ENCODE assay signal across 9 cellular contexts in genomic region chr20:23200914-23201313, GRCh38.
A peak's percentile ranks its signal among the peaks of the same experiment; 100 is the strongest.
DNase-seq lines count a peak whose midpoint lies in the region; ATAC-seq, FAIRE-seq and TF ChIP-seq lines count a peak whose summit lies in the region.
"Had no signal": no experiment of that assay in that cellular context is flagged by ENCODE, and none has a peak within 500 bp of the region (broad histone marks: within the 10 kb centered on the region; RNA-seq: fewer than 3 reads in every experiment).

No MANE protein-coding gene starts in this region.

- no peaks in the 10 kb centered on the region for H3K36me3 Mint-ChIP-seq in GM23338 (ENCODE audit: low read depth)

- ATAC-seq in A549 (peak; percentile 84 to 93; a peak in 5 of 6 replicates), GM23338 (peak; percentile 91), GM21526 (IDR thresholded peaks at IDR 0.05; ENCODE audit: low FRiP score, unreplicated experiment) (no peak)

- no peak for FAIRE-seq in A549 (lab: Jason Lieb, UNC)
- FAIRE-seq: GM18507 had no signal

- peak; percentile 54 for TF ChIP-seq CTCF in A549 (IDR thresholded peaks at IDR 0.05)
- peak; percentile 64 to 86 for TF ChIP-seq CTCF in GM23338 (conservative IDR thresholded peaks at IDR 0.05; ENCODE audit: low read depth in 2 of 2)
- TF ChIP-seq CTCF in RWPE1 (conservative IDR thresholded peaks at IDR 0.05; ENCODE audit: low read depth) = peak; percentile 61
- TF ChIP-seq CTCF in left ventricle myocardium inferior (IDR thresholded peaks at IDR 0.05; ENCODE audit: borderline replicate concordance) = peak; percentile 56

- no peaks in the 10 kb centered on the region for H3K36me3 ChIP-seq in GM23338 (ENCODE audit: insufficient read depth)
- no peaks in the 10 kb centered on the region for H3K36me3 ChIP-seq in left ventricle myocardium inferior

- no peaks in the 10 kb centered on the region for H3K9me2 ChIP-seq in GM23338 (ENCODE audit: insufficient read depth)

- H3K9me3 ChIP-seq in A549 = 0 out of 3 replicates have a peak, but pooled peaks cover 5% of the 10 kb centered on the region
- peaks cover 6% of the 10 kb centered on the region for H3K9me3 ChIP-seq in left ventricle myocardium inferior (replicated peaks)

- TF ChIP-seq EP300 in A549 (IDR thresholded peaks at IDR 0.05) = no peak

- H3K27ac Mint-ChIP-seq in GM23338 = no peak overlapping the region

- H3K79me2 ChIP-seq in GM23338 (replicated peaks; ENCODE audit: insufficient read depth) = no peaks in the 10 kb centered on the region

- H3F3A ChIP-seq in GM23338 (replicated peaks; ENCODE audit: low read depth) = peaks cover 6% of the 10 kb centered on the region; the same call in 1 of the 2 replicates

- 26% methylated on average over 6 of the region's 6 CpGs for WGBS in A549 (ENCODE audit: missing lambda C conversion rate)

- H3K9me3 Mint-ChIP-seq in GM23338 = peaks cover 10% of the 10 kb centered on the region; the same call in 2 of the 3 replicates

- H3K4me1 Mint-ChIP-seq in GM23338 = peaks cover 22% of the 10 kb centered on the region

- peak; percentile 43 to 66 for DNase-seq in A549 (ENCODE audit: low read depth in 1 of 2, low spot score in 1 of 2)
- DNase-seq in GM23338 (ENCODE audit: low spot score) = peak; percentile 85
- DNase-seq in RWPE1 (ENCODE audit: low spot score) = peak; percentile 81
- no peak for DNase-seq in left ventricle myocardium inferior
- no peak for DNase-seq in stimulated activated naive CD4-positive, alpha-beta T cell treated with Interleukin-2 at 50 U/mL for 16 hours (lab: John Stamatoyannopoulos, UW)
- no peak for DNase-seq in NCI-H128 (lab: John Stamatoyannopoulos, UW; ENCODE audit: unreplicated experiment)
- DNase-seq in occipital lobe (lab: John Stamatoyannopoulos, UW) = no peak

- H3K4me1 ChIP-seq in A549 = no peaks in the 10 kb centered on the region
- H3K4me1 ChIP-seq in GM23338 (ENCODE audit: insufficient read depth) = peaks cover 21% of the 10 kb centered on the region
- peaks cover 43% of the 10 kb centered on the region for H3K4me1 ChIP-seq in left ventricle myocardium inferior

- no peaks in the 10 kb centered on the region for H4K20me1 ChIP-seq in GM23338 (replicated peaks; ENCODE audit: insufficient read depth)

- H3K4me3 ChIP-seq in A549 (no peak overlapping the region), GM23338 (no peak overlapping the region), left ventricle myocardium inferior (no peak overlapping the region)

- intact Hi-C loops in left ventricle myocardium inferior (cut with micrococcal nuclease) = no loop called here

- H3K27me3 Mint-ChIP-seq in GM23338 (ENCODE audit: insufficient read depth, low read depth, poor library complexity) = peaks cover 14% of the 10 kb centered on the region

- H3K27me3 ChIP-seq in GM23338 (ENCODE audit: insufficient read depth) (no peaks in the 10 kb centered on the region), left ventricle myocardium inferior (ENCODE audit: low read depth) (no peaks in the 10 kb centered on the region)

- no peak overlapping the region; the same call in 1 of the 2 replicates for H2AFZ ChIP-seq in GM23338

- POLR2A ChIA-PET in A549 (lab: Yijun Ruan, JAX) (interaction anchor here (1.3 kb wide), 1 partner anchor 150 kb away, joined by 4 read pairs; no protein-coding TSS in a partner anchor), RWPE1 (lab: Yijun Ruan, JAX; ENCODE audit: low non-redundant PET) (no interaction called here)

- H3K4me2 ChIP-seq in A549 = no peak overlapping the region
- H3K4me2 ChIP-seq in GM23338 = no peak overlapping the region

- peak; percentile 74 to 76 for TF ChIP-seq RAD21 in A549 (conservative IDR thresholded peaks at IDR 0.05 in 1 of 2, IDR thresholded peaks at IDR 0.05 in 1 of 2)

- TF ChIP-seq POLR2A in A549 (IDR thresholded peaks at IDR 0.05; ENCODE audit: low read length) = no peak

- H3K4me3 Mint-ChIP-seq in GM23338 = no peak overlapping the region

- H3K27ac ChIP-seq in A549 (0 out of 6 replicates have a peak overlapping the region, but pooled peaks of 1 of the 2 experiments have one; percentile 8), GM23338 (ENCODE audit: low read depth) (no peak overlapping the region), RWPE1 (no peak overlapping the region), left ventricle myocardium inferior (replicated peaks) (no peak overlapping the region)

- CTCF ChIA-PET in A549 (lab: Yijun Ruan, JAX) = interaction anchor here (0.5 to 7.8 kb wide), 37 partner anchors 9 to 614 kb away, joined by 3 to 77 read pairs (median 5); no protein-coding TSS in a partner anchor
- CTCF ChIA-PET in RWPE1 (lab: Yijun Ruan, JAX) = interaction anchor here (0.5 to 1.4 kb wide), 14 partner anchors 37 to 867 kb away, joined by 3 to 17 read pairs (median 3); partner anchors contain the start of gene THBD

TF ChIP-seq in A549, 52 proteins besides CTCF, POLR2A, EP300 and RAD21:
- no peak for TF ChIP-seq NR3C1 (IDR thresholded peaks at IDR 0.05)
- peak; percentile 77 for TF ChIP-seq SMC3 (IDR thresholded peaks at IDR 0.05)

TF ChIP-seq in GM23338, 12 proteins besides CTCF, POLR2A, EP300 and RAD21:
- TF ChIP-seq ZNF462 (CRISPR knock-in tag; IDR thresholded peaks at IDR 0.05) = peak; percentile 14; the same call in 1 of the 2 replicates
- no peak for TF ChIP-seq POLR2AphosphoS5 (IDR thresholded peaks at IDR 0.05; ENCODE audit: low read depth)
- no peak for TF ChIP-seq EZH2 (IDR thresholded peaks at IDR 0.05; ENCODE audit: low read depth, unreplicated experiment)
- TF ChIP-seq JUNB (IDR thresholded peaks at IDR 0.05; ENCODE audit: unreplicated experiment) = no peak

Comparison
In these comparisons a context has a peak if more than half of its experiments do, and no peak if none do; other contexts are left out.
1. DNase-seq: peak in A549 (2 of 2), GM23338 (single experiment) and RWPE1 (single experiment); none in left ventricle myocardium inferior (single experiment), stimulated activated naive CD4-positive, alpha-beta T cell treated with Interleukin-2 at 50 U/mL for 16 hours (single experiment), NCI-H128 (single experiment) and occipital lobe (single experiment).
2. Peak in every context shown above with its lines, with median percentiles within 50 percentile points of each other: CTCF ChIP-seq.